8 cellular contexts compared by ENCODE assay signal in the genomic region with DNA sequence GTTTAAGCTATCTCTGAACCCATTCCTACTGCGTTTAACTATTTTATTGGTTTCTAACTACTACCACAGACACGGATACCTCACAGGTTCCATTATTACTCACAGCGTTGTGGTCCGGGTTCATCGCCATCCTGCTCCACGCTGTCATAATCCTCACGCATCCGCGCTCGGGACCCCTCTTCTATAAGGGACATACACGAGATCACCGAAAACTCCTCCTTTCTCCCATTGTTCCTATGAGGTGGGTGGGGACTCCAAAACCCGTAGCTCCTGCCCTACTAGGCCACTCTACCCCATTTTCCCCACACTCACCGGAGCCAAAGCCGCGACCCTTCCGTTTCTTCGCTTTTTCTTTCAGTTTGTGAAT. TPM values are rescaled to one million over a fixed set of nuclear protein-coding genes. Genes with fewer than 3 reads are reported as not detected.
DNase-seq lines count a peak whose midpoint lies in the region; ATAC-seq and TF ChIP-seq lines count a peak whose summit lies in the region.

No MANE protein-coding gene starts in this region.

- in situ Hi-C loops in GM23248 (cut with MboI), result no loop called here

- no peaks in the 10 kb centered on the region for H3K27me3 Mint-ChIP-seq in effector memory CD8-positive, alpha-beta T cell

- H3K9me3 Mint-ChIP-seq in effector memory CD8-positive, alpha-beta T cell, result no peaks in the 10 kb centered on the region

- H3K4me3 ChIP-seq in GM23248 (peak overlapping the region; percentile 99), SJCRH30 (peak overlapping the region; percentile 78), psoas muscle (peak overlapping the region; percentile 78)

- no peak overlapping the region for H3K4me3 Mint-ChIP-seq in effector memory CD8-positive, alpha-beta T cell

- peaks cover 27% of the 10 kb centered on the region for H3K36me3 Mint-ChIP-seq in effector memory CD8-positive, alpha-beta T cell (ENCODE audit: insufficient read depth)

- peaks cover 11 to 17% of the 10 kb centered on the region in 2 donors for H3K4me1 Mint-ChIP-seq in effector memory CD8-positive, alpha-beta T cell (ENCODE audit: low read depth in 2 of 2)

- H3K4me2 ChIP-seq in GM23248 (ENCODE audit: unreplicated experiment), result peak overlapping the region; percentile 85

- H3K9ac ChIP-seq in GM23248, result peak overlapping the region; percentile 98

- H3K27me3 ChIP-seq in GM23248 (replicated peaks; ENCODE audit: insufficient read depth) (no peaks in the 10 kb centered on the region), SJCRH30 (no peaks in the 10 kb centered on the region), psoas muscle (ENCODE audit: insufficient read depth in 3 of 3, low read length in 2 of 3) (no peaks in the 10 kb centered on the region)

- H3F3A ChIP-seq in GM23248 (ENCODE audit: insufficient read depth), result peaks cover 30% of the 10 kb centered on the region

- H3K36me3 ChIP-seq in GM23248 (ENCODE audit: low read depth), result peaks cover 9% of the 10 kb centered on the region
- peaks cover 12% of the 10 kb centered on the region for H3K36me3 ChIP-seq in SJCRH30
- peaks cover 0 to 45% of the 10 kb centered on the region in 2 donors for H3K36me3 ChIP-seq in psoas muscle (ENCODE audit: insufficient read depth in 1 of 2, low read depth in 1 of 2)

- intact Hi-C loops in psoas muscle (cut with DNase I), result no loop called here

- 1 to 2% methylated on average over 18 of the region's 18 CpGs for WGBS in GM23248 (ENCODE audit: low coverage in 1 of 2, low lambda C conversion rate in 2 of 2, missing lambda C conversion rate in 2 of 2), 2 experiments
- 2 to 4% (median 2%) methylated on average over 18 of the region's 18 CpGs for WGBS in psoas muscle, 3 donors

- H3K9me2 ChIP-seq in GM23248 (ENCODE audit: insufficient read depth), result no peaks in the 10 kb centered on the region

- no peak for TF ChIP-seq CTCF in psoas muscle (IDR thresholded peaks at IDR 0.05)

- no peak overlapping the region for H3K27ac Mint-ChIP-seq in effector memory CD8-positive, alpha-beta T cell

- H3K9me3 ChIP-seq in GM23248 (ENCODE audit: low read depth) (no peaks in the 10 kb centered on the region), SJCRH30 (replicated peaks) (no peaks in the 10 kb centered on the region), psoas muscle (no peaks in the 10 kb centered on the region)

- ATAC-seq in effector memory CD8-positive, alpha-beta T cell (replicated peaks), result peak; percentile 1
- ATAC-seq in psoas muscle, result peak in 2 of 4 donors; percentile 2 to 8
- ATAC-seq in GM21737 (IDR thresholded peaks at IDR 0.05; ENCODE audit: unreplicated experiment), result no peak

- peaks cover 27% of the 10 kb centered on the region for H3K79me2 ChIP-seq in GM23248 (ENCODE audit: insufficient read depth)

- no peaks in the 10 kb centered on the region for H4K20me1 ChIP-seq in GM23248 (ENCODE audit: insufficient read depth)

- H2AFZ ChIP-seq in GM23248, result peak overlapping the region; percentile 80

- H3K27ac ChIP-seq in GM23248 (peak overlapping the region; percentile 93), SJCRH30 (peak overlapping the region; percentile 86), psoas muscle (peak overlapping the region; percentile 98)

- H3K4me1 ChIP-seq in GM23248 (ENCODE audit: insufficient read depth), result peaks cover 8% of the 10 kb centered on the region
- peaks cover 6% of the 10 kb centered on the region for H3K4me1 ChIP-seq in SJCRH30
- peaks cover 14% of the 10 kb centered on the region for H3K4me1 ChIP-seq in psoas muscle

- DNase-seq in GM23248 (peak; percentile 54), SJCRH30 (peak in 1 of 2 experiments; percentile 39), psoas muscle (no peak), NCI-H1105 treated with DMSO at 0.1 percent for 48 hours (lab: John Stamatoyannopoulos, UW) (no peak), NCI-H2196 (lab: John Stamatoyannopoulos, UW; ENCODE audit: unreplicated experiment) (no peak), NCI-H510A treated with DMSO at 0.1 percent for 48 hours (lab: John Stamatoyannopoulos, UW) (no peak)
- DNase-seq in effector memory CD8-positive, alpha-beta T cell, result peak in 1 of 3 experiments; percentile 7

RNA-seq across cellular contexts. Expression of a gene that starts 0.6 kb away (rescaled TPM):
- 112 and 127 TPM in 2 replicates for total RNA-seq in GM23248 (2014; rRNA removed; shearing (Covaris generic))
- polyA plus RNA-seq in GM23248 (2016; fragmentation: Nextera tagmentation; extraction: Ambion mirVana), result 204 and 210 TPM in 2 replicates
- 232 and 246 TPM in 2 replicates for total RNA-seq in SJCRH30 (2014; rRNA removed; shearing (Covaris generic))
- total RNA-seq in psoas muscle, result 100 to 1,000 TPM in 3 of 4 donors, 10 to 100 TPM in 1; 82.9 to 254 (median 174) TPM
- 100 to 1,000 TPM; 193 to 527 (median 243) TPM for polyA plus RNA-seq in psoas muscle

RNA-seq across cellular contexts. Expression of a gene that starts 8.2 kb away (rescaled TPM):
- 32.2 and 34.5 TPM in 2 replicates for total RNA-seq in GM23248 (2014; rRNA removed; shearing (Covaris generic))
- polyA plus RNA-seq in GM23248 (2016; fragmentation: Nextera tagmentation; extraction: Ambion mirVana) (37.1 and 37.9 TPM in 2 replicates), psoas muscle (10 to 100 TPM; 22.8 to 34.8 (median 29.4) TPM)
- 19.5 and 21.2 TPM in 2 replicates for total RNA-seq in SJCRH30 (2014; rRNA removed; shearing (Covaris generic))
- 10 to 100 TPM; 19.3 to 36.3 (median 23.1) TPM for total RNA-seq in psoas muscle

RNA-seq across cellular contexts. Expression of a gene that starts 16.8 kb away (rescaled TPM):
- 0.13 and 0.65 TPM in 2 replicates for total RNA-seq in GM23248 (2014; rRNA removed; shearing (Covaris generic))
- polyA plus RNA-seq in GM23248 (2016; fragmentation: Nextera tagmentation; extraction: Ambion mirVana) (0.31 and 0.35 TPM in 2 replicates), psoas muscle (10 to 100 TPM in 1 of 3 donors, 1 to 10 TPM in 2; 1.4 to 24.8 (median 1.7) TPM)
- 0.15 and 0.16 TPM in 2 replicates for total RNA-seq in SJCRH30 (2014; rRNA removed; shearing (Covaris generic))
- 10 to 100 TPM in 1 of 4 donors, 1 to 10 TPM in 3; 1.0 to 18.0 (median 5.4) TPM for total RNA-seq in psoas muscle

RNA-seq across cellular contexts. Expression of a gene that starts 31.1 kb away (rescaled TPM):
- 26.1 and 36.5 TPM in 2 replicates for total RNA-seq in GM23248 (2014; rRNA removed; shearing (Covaris generic))
- polyA plus RNA-seq in GM23248 (2016; fragmentation: Nextera tagmentation; extraction: Ambion mirVana) (18.3 TPM in 2 replicates), psoas muscle (10 to 100 TPM; 23.5 to 36.9 (median 28.1) TPM)
- total RNA-seq in SJCRH30 (2014; rRNA removed; shearing (Covaris generic)), result 33.4 and 35.6 TPM in 2 replicates
- 10 to 100 TPM; 14.6 to 59.7 (median 38.0) TPM for total RNA-seq in psoas muscle

RNA-seq across cellular contexts. Expression of a gene that starts 37.7 kb away (rescaled TPM):
- total RNA-seq in GM23248 (2014; rRNA removed; shearing (Covaris generic)), result 0.25 and 1.3 TPM in 2 replicates
- 1.9 and 2.3 TPM in 2 replicates for polyA plus RNA-seq in GM23248 (2016; fragmentation: Nextera tagmentation; extraction: Ambion mirVana)
- total RNA-seq in SJCRH30 (2014; rRNA removed; shearing (Covaris generic)), result 0.69 and 0.84 TPM in 2 replicates
- 10 to 100 TPM in 1 of 4 donors, 1 to 10 TPM in 2, under 1 TPM in 1; 0.42 to 12.3 (median 4.9) TPM for total RNA-seq in psoas muscle
- 10 to 100 TPM in 1 of 3 donors, 1 to 10 TPM in 2; 6.6 to 14.7 (median 7.4) TPM for polyA plus RNA-seq in psoas muscle
